8 cellular contexts compared by ENCODE assay signal in genomic region chr6:133951881-133952814, GRCh38. TPM values are rescaled to one million over a fixed set of nuclear protein-coding genes. Genes with fewer than 3 reads are reported as not detected.
DNase-seq lines count a peak whose midpoint lies in the region; ATAC-seq, FAIRE-seq and TF ChIP-seq lines count a peak whose summit lies in the region.

No MANE protein-coding gene starts in this region.

- H3K4me1 Mint-ChIP-seq in activated naive CD4-positive, alpha-beta T cell treated with anti-CD3 and anti-CD28 coated beads for 36 hours (ENCODE audit: low read depth), result peaks cover 30% of the 10 kb centered on the region

- H3K4me1 ChIP-seq in RWPE2 (ENCODE audit: insufficient read depth, poor library complexity, severe bottlenecking) (peaks cover 14% of the 10 kb centered on the region), neuron (ENCODE audit: insufficient read depth, low read length) (peaks cover 35% of the 10 kb centered on the region), tibial artery (peaks cover 0 to 27% (median 10%) of the 10 kb centered on the region in 4 donors)

- peak overlapping the region; percentile 86 for H3K27ac Mint-ChIP-seq in activated naive CD4-positive, alpha-beta T cell treated with anti-CD3 and anti-CD28 coated beads for 36 hours

- no peaks in the 10 kb centered on the region for H3K36me3 Mint-ChIP-seq in activated naive CD4-positive, alpha-beta T cell treated with anti-CD3 and anti-CD28 coated beads for 36 hours (ENCODE audit: low read depth)

- H3K36me3 ChIP-seq in RWPE2 (ENCODE audit: low read depth), result 0 out of 2 replicates have a peak, but pooled peaks cover 4% of the 10 kb centered on the region
- no peaks in the 10 kb centered on the region for H3K36me3 ChIP-seq in neuron (ENCODE audit: insufficient read depth, low read length)
- H3K36me3 ChIP-seq in tibial artery, result no peaks in the 10 kb centered on the region

- H3K4me3 Mint-ChIP-seq in activated naive CD4-positive, alpha-beta T cell treated with anti-CD3 and anti-CD28 coated beads for 36 hours, result peak overlapping the region; percentile 87

- ATAC-seq in GM21390 (IDR thresholded peaks at IDR 0.05; ENCODE audit: unreplicated experiment) (peak; percentile 47), RWPE2 (ENCODE audit: low read depth) (peak; percentile 59)

- H2AFZ ChIP-seq in neuron (ENCODE audit: low read depth, low read length), result peak overlapping the region; percentile 93

- FAIRE-seq in HTR-8/SVneo (lab: Jason Lieb, UNC), result peak; percentile 69

- H3K27me3 Mint-ChIP-seq in activated naive CD4-positive, alpha-beta T cell treated with anti-CD3 and anti-CD28 coated beads for 36 hours (ENCODE audit: low read depth), result no peaks in the 10 kb centered on the region

- H3K4me3 ChIP-seq in RWPE2 (ENCODE audit: severe bottlenecking) (peak overlapping the region; percentile 67), neuron (ENCODE audit: low read length) (peak overlapping the region; percentile 63), tibial artery (peak overlapping the region; percentile 76 to 100)

- CTCF ChIA-PET in activated naive CD4-positive, alpha-beta T cell treated with anti-CD3 and anti-CD28 coated beads for 36 hours (lab: Charles Lee), result interaction anchor here (0.7 to 1.0 kb wide), 4 partner anchors 28 to 145 kb away, joined by 3 read pairs; no protein-coding TSS in a partner anchor

- TF ChIP-seq CTCF in RWPE2 (IDR thresholded peaks at IDR 0.05; ENCODE audit: poor library complexity, severe bottlenecking) (peak; percentile 16), tibial artery (IDR thresholded peaks at IDR 0.05) (peak; percentile 44 to 57)

- no peaks in the 10 kb centered on the region for H3K27me3 ChIP-seq in RWPE2 (ENCODE audit: insufficient read depth, poor library complexity, severe bottlenecking)
- peaks cover 2% of the 10 kb centered on the region for H3K27me3 ChIP-seq in neuron (ENCODE audit: insufficient read depth, low read length)
- no peaks in the 10 kb centered on the region for H3K27me3 ChIP-seq in tibial artery

- DNase-seq in DMS79 (lab: John Stamatoyannopoulos, UW), result peak; percentile 48
- DNase-seq in HTR-8/SVneo (ENCODE audit: insufficient read length, low spot score), result peak; percentile 68
- DNase-seq in RWPE2 (ENCODE audit: low spot score), result peak; percentile 53
- peak; percentile 34 for DNase-seq in activated naive CD4-positive, alpha-beta T cell treated with anti-CD3 and anti-CD28 coated beads for 36 hours
- peak; percentile 68 for DNase-seq in foreskin melanocyte
- DNase-seq in tibial artery, result peak; percentile 74 to 85

- peak overlapping the region; percentile 69 for H3K27ac ChIP-seq in RWPE2 (ENCODE audit: poor library complexity, severe bottlenecking)
- peak overlapping the region; percentile 99 for H3K27ac ChIP-seq in tibial artery

- no peaks in the 10 kb centered on the region for H3K9me3 Mint-ChIP-seq in activated naive CD4-positive, alpha-beta T cell treated with anti-CD3 and anti-CD28 coated beads for 36 hours

- intact Hi-C loops in activated naive CD4-positive, alpha-beta T cell treated with anti-CD3 and anti-CD28 coated beads for 36 hours (cut with micrococcal nuclease), result loop anchor here (1.0 to 10.0 kb wide), 7 partner anchors 17 to 1440 kb away; partner anchors contain the start of genes MYB and STX7
- intact Hi-C loops in tibial artery (cut with DNase I; ENCODE audit: low total_unique reads), result loop anchor here (10.0 kb wide), 1 partner anchor 1137 kb away; the partner anchor contains the start of gene RPS12

- H3K9me3 ChIP-seq in RWPE2 (ENCODE audit: severe bottlenecking), result no peaks in the 10 kb centered on the region
- H3K9me3 ChIP-seq in neuron (ENCODE audit: low read length), result no peaks in the 10 kb centered on the region
- no peaks in the 10 kb centered on the region for H3K9me3 ChIP-seq in tibial artery

RNA-seq across cellular contexts. Expression of gene TBPL1, which starts 0.9 kb away (rescaled TPM):
- total RNA-seq in activated naive CD4-positive, alpha-beta T cell treated with anti-CD3 and anti-CD28 coated beads for 36 hours, result 10 to 100 TPM; 27.0 to 27.6 TPM

Comparison
In these comparisons a context has a peak if more than half of its experiments do, and no peak if none do; other contexts are left out.
1. Peak in every context shown above with its lines: DNase-seq, ATAC-seq, H3K4me3 ChIP-seq and H3K27ac ChIP-seq.